27 cellular contexts compared by ENCODE assay signal in the genomic region with DNA sequence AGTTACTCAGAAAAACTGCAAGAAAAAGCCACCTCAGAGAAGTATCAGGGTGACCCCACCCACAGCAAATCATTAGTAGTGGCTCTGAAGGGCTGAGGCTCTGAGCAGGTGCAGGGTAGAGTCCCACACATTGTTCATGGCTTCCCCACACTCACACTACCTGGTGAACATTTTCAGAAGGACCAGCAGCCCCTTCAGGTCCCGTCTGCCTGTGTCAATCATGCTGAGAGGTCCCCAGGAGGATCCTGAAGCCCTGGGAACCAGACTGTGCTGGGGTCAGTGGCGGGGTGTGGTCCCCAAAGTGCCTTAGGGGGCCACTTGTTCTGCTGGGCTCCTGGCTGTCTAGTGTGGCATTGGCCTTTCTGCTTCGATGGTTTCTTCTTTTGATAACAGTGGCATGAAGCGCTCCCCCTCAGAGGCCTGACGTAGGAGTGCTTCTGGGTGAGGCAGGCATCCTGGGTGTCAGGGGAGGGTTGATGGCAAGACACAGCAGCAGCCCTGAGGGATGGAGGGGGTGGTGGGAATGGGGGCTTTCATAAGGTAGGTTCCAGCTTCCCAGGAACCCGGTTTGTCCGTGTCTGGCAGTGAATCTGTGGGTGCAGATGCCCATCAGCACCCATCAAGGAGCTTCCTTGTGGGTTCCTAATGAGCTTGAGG. TPM values are rescaled to one million over a fixed set of nuclear protein-coding genes. Genes with fewer than 3 reads are reported as not detected.
A peak's percentile ranks its signal among the peaks of the same experiment; 100 is the strongest.
DNase-seq lines count a peak whose midpoint lies in the region; ATAC-seq, FAIRE-seq and TF ChIP-seq lines count a peak whose summit lies in the region.
"Had no signal": no experiment of that assay in that cellular context is flagged by ENCODE, and none has a peak within 500 bp of the region (broad histone marks: within the 10 kb centered on the region; RNA-seq: fewer than 3 reads in every experiment).

No MANE protein-coding gene starts in this region.

- no peaks in the 10 kb centered on the region for H3K9me3 Mint-ChIP-seq in stimulated activated memory B cell treated with anti-CD40 and anti-IgM and Interleukin-4, amounts not matched to agents 10 μg/mL and 1 μg/mL and 100 μg/mL, for 72 hours
- no peaks in the 10 kb centered on the region for H3K9me3 Mint-ChIP-seq in activated T-helper 2 cell treated with anti-CD3 and anti-CD28 coated beads, Interferon-gamma antibody, Interleukin-2, Interleukin-4, amounts not matched to agents 10 μg/mL and 5 μg/mL and 100 μg/mL, durations not matched to agents 14 hours and 24 hours and 36 hours
- H3K9me3 Mint-ChIP-seq: CD4-positive, alpha-beta memory T cell; IgD-negative memory B cell had no signal

- peak overlapping the region; percentile 65 for H3K4me2 ChIP-seq in HepG2 (ENCODE audit: low read depth, low read length)
- H3K4me2 ChIP-seq: A549 had no signal

- no peak for TF ChIP-seq CTCF in HepG2 (CRISPR knock-in tag; IDR thresholded peaks at IDR 0.05)

- H3K79me2 ChIP-seq in HepG2 (ENCODE audit: insufficient read depth, low read length): no peaks in the 10 kb centered on the region

- H3K27me3 Mint-ChIP-seq in stimulated activated memory B cell treated with anti-CD40 and anti-IgM and Interleukin-4, amounts not matched to agents 10 μg/mL and 1 μg/mL and 100 μg/mL, for 72 hours: no peaks in the 10 kb centered on the region
- no peaks in the 10 kb centered on the region for H3K27me3 Mint-ChIP-seq in activated T-helper 2 cell treated with anti-CD3 and anti-CD28 coated beads, Interferon-gamma antibody, Interleukin-2, Interleukin-4, amounts not matched to agents 10 μg/mL and 5 μg/mL and 100 μg/mL, durations not matched to agents 14 hours and 24 hours and 36 hours (ENCODE audit: low read depth)
- H3K27me3 Mint-ChIP-seq: CD4-positive, alpha-beta memory T cell had no signal

- H3K36me3 ChIP-seq in HepG2 (replicated peaks in 1 of 2; ENCODE audit: control insufficient read depth in 1 of 2, insufficient read depth in 2 of 2, low read length in 2 of 2): peaks cover 2 to 12% of the 10 kb centered on the region in 2 experiments; a peak in 2 of 5 replicates
- H3K36me3 ChIP-seq: Peyer's patch had no signal

- H3K27me3 ChIP-seq in HepG2 (ENCODE audit: control insufficient read depth in 1 of 2, insufficient read depth in 2 of 2, low read length in 2 of 2): no peaks in the 10 kb centered on the region; a peak in 1 of 5 replicates
- H3K27me3 ChIP-seq: Peyer's patch had no signal

- TF ChIP-seq POLR2A in HepG2 (IDR thresholded peaks at IDR 0.05; ENCODE audit: insufficient read depth in 1 of 2, low read depth in 2 of 2, low read length in 2 of 2): no peak; a peak in 1 of 4 replicates

- no peaks in the 10 kb centered on the region for H4K20me1 ChIP-seq in HepG2 (ENCODE audit: insufficient read depth, low read length)

- POLR2A ChIA-PET in HepG2 (lab: Yijun Ruan, JAX): no interaction called here

- peak overlapping the region; percentile 72 for H3K27ac ChIP-seq in HepG2 (ENCODE audit: extremely low read length, insufficient read depth, low read length)
- H3K27ac ChIP-seq: A549, Peyer's patch had no signal

- H3K9ac ChIP-seq in HepG2 (ENCODE audit: insufficient read depth, low read depth, low read length): no peak overlapping the region

- 64% methylated on average over 5 of the region's 7 CpGs for WGBS in HepG2 (ENCODE audit: low lambda C conversion rate)

- H2AFZ ChIP-seq in HepG2 (ENCODE audit: low read length): no peak overlapping the region

- H3K4me1 Mint-ChIP-seq in stimulated activated memory B cell treated with anti-CD40 and anti-IgM and Interleukin-4, amounts not matched to agents 10 μg/mL and 1 μg/mL and 100 μg/mL, for 72 hours: peaks cover 35% of the 10 kb centered on the region
- peaks cover 14% of the 10 kb centered on the region for H3K4me1 Mint-ChIP-seq in activated T-helper 2 cell treated with anti-CD3 and anti-CD28 coated beads, Interferon-gamma antibody, Interleukin-2, Interleukin-4, amounts not matched to agents 10 μg/mL and 5 μg/mL and 100 μg/mL, durations not matched to agents 14 hours and 24 hours and 36 hours (ENCODE audit: low read depth)

- H3K36me3 Mint-ChIP-seq in stimulated activated memory B cell treated with anti-CD40 and anti-IgM and Interleukin-4, amounts not matched to agents 10 μg/mL and 1 μg/mL and 100 μg/mL, for 72 hours: peaks cover 21% of the 10 kb centered on the region
- H3K36me3 Mint-ChIP-seq in activated T-helper 2 cell treated with anti-CD3 and anti-CD28 coated beads, Interferon-gamma antibody, Interleukin-2, Interleukin-4, amounts not matched to agents 10 μg/mL and 5 μg/mL and 100 μg/mL, durations not matched to agents 14 hours and 24 hours and 36 hours (ENCODE audit: low read depth): peaks cover 18% of the 10 kb centered on the region

- TF ChIP-seq EP300 in HepG2 (IDR thresholded peaks at IDR 0.05; ENCODE audit: low read depth in 2 of 2, low read length in 2 of 2) (no peak), HepG2 (CRISPR knock-in tag; IDR thresholded peaks at IDR 0.05; ENCODE audit: borderline replicate concordance) (no peak)

- no peak for FAIRE-seq in HepG2 (lab: Jason Lieb, UNC)
- FAIRE-seq: A549, G401.6, H1 had no signal

- no TSS peak for BruUV-seq in HepG2 (replicated peaks; lab: Mats Ljungman, UMichigan)

- no peak for TF ChIP-seq RAD21 in HepG2 (CRISPR knock-in tag; IDR thresholded peaks at IDR 0.05)

- CTCF ChIA-PET in HepG2 (lab: Yijun Ruan, JAX; ENCODE audit: low intra/inter-chr PET ratio, low total read pairs): no interaction called here

- H3K4me3 Mint-ChIP-seq in stimulated activated memory B cell treated with anti-CD40 and anti-IgM and Interleukin-4, amounts not matched to agents 10 μg/mL and 1 μg/mL and 100 μg/mL, for 72 hours: no peak overlapping the region
- no peak overlapping the region for H3K4me3 Mint-ChIP-seq in activated T-helper 2 cell treated with anti-CD3 and anti-CD28 coated beads, Interferon-gamma antibody, Interleukin-2, Interleukin-4, amounts not matched to agents 10 μg/mL and 5 μg/mL and 100 μg/mL, durations not matched to agents 14 hours and 24 hours and 36 hours (ENCODE audit: low read depth)

- in situ Hi-C loops in HepG2 (cut with HindIII; ENCODE audit: extremely low pct_ligation_motif_present, low pct_unique_long_range_greater_than_20kb): no loop called here

- H3K4me1 ChIP-seq in HepG2 (ENCODE audit: insufficient read depth, low read length): peaks cover 66% of the 10 kb centered on the region

- peak overlapping the region; percentile 59 for H3K27ac Mint-ChIP-seq in stimulated activated memory B cell treated with anti-CD40 and anti-IgM and Interleukin-4, amounts not matched to agents 10 μg/mL and 1 μg/mL and 100 μg/mL, for 72 hours
- no peak overlapping the region for H3K27ac Mint-ChIP-seq in activated T-helper 2 cell treated with anti-CD3 and anti-CD28 coated beads, Interferon-gamma antibody, Interleukin-2, Interleukin-4, amounts not matched to agents 10 μg/mL and 5 μg/mL and 100 μg/mL, durations not matched to agents 14 hours and 24 hours and 36 hours

- no peak overlapping the region for H3K4me3 ChIP-seq in HepG2 (replicated peaks in 1 of 3; ENCODE audit: insufficient read depth in 1 of 3, low read depth in 2 of 3, low read length in 3 of 3)
- H3K4me3 ChIP-seq: A549, Peyer's patch had no signal

- intact Hi-C loops in cardiac septum (cut with DNase I): loop anchor here (5.0 kb wide), 1 partner anchor 110 kb away; the partner anchor contains the start of gene BRK1
- intact Hi-C loops in left cardiac atrium (cut with DNase I): no loop called here
- intact Hi-C loops in HepG2 (cut with micrococcal nuclease; ENCODE audit: unreplicated experiment): loop anchor here (10.0 kb wide), 1 partner anchor 62 kb away; no protein-coding TSS in a partner anchor
- intact Hi-C loops in activated T-helper 2 cell treated with anti-CD3 and anti-CD28 coated beads, Interferon-gamma antibody, Interleukin-2, Interleukin-4, amounts not matched to agents 10 μg/mL and 5 μg/mL and 100 μg/mL, durations not matched to agents 14 hours and 24 hours and 36 hours (cut with micrococcal nuclease): no loop called here

- ATAC-seq in left cardiac atrium (no peak), HepG2 (no peak), GM21528 (IDR thresholded peaks at IDR 0.05; ENCODE audit: low FRiP score, unreplicated experiment) (no peak)
- no peak for ATAC-seq in stimulated activated memory B cell treated with anti-CD40 and anti-IgM and Interleukin-4, amounts not matched to agents 10 μg/mL and 1 μg/mL and 100 μg/mL, for 72 hours
- ATAC-seq: A549 had no signal

- DNase-seq in cardiac septum (ENCODE audit: low spot score): peak; percentile 51
- no peak for DNase-seq in left cardiac atrium
- DNase-seq in HepG2 (ENCODE audit: low spot score): no peak
- DNase-seq in activated T-helper 2 cell treated with anti-CD3 and anti-CD28 coated beads, Interferon-gamma antibody, Interleukin-2, Interleukin-4, amounts not matched to agents 10 μg/mL and 5 μg/mL and 100 μg/mL, durations not matched to agents 14 hours and 24 hours and 36 hours (ENCODE audit: low spot score): no peak
- DNase-seq in activated effector memory CD4-positive, alpha-beta T cell treated with Interleukin-2 at 50 U/mL for 16 hours: no peak
- DNase-seq: AML-193; CD4-positive, alpha-beta memory T cell; COR-L47; DMS53; HCEC 1CT; NCI-H1048; NCI-H1417; NCI-H1694 treated with DMSO at 0.1 percent for 48 hours; NCI-H2081 treated with DMSO at 0.1 percent for 48 hours; NCI-H2171; NCI-H226; NCI-H510A; NCI-H69; OCI-M1; SHP77 treated with DMSO at 0.1 percent for 48 hours had no signal

- no peaks in the 10 kb centered on the region for H3K9me3 ChIP-seq in HepG2 (ENCODE audit: low read length)
- H3K9me3 ChIP-seq: A549, Peyer's patch had no signal

RNA-seq across cellular contexts. Expression of gene FANCD2, which starts 19.0 kb away (rescaled TPM):
- total RNA-seq in cardiac septum (0.48 TPM), left cardiac atrium (1 to 10 TPM in 1 of 2 donors, under 1 TPM in 1; 0.71 to 1.8 TPM), HepG2 (2016; rRNA removed; fragmentation: Illumina TruSeq; extraction: Trizol) (42.0 and 51.9 TPM in 2 replicates)
- total RNA-seq in HepG2 (2016; cell fraction: cytosol; rRNA removed; fragmentation: Illumina TruSeq; extraction: Trizol; ENCODE audit: low read depth): 7.2 and 11.1 TPM in 2 replicates
- 43.6 and 50.7 TPM in 2 replicates for total RNA-seq in HepG2 (2016; cell fraction: insoluble cytoplasmic fraction; rRNA removed; fragmentation: Illumina TruSeq; extraction: Trizol)
- 12.3 and 17.6 TPM in 2 replicates for total RNA-seq in HepG2 (2016; cell fraction: membrane; rRNA removed; fragmentation: Illumina TruSeq; extraction: Trizol)
- total RNA-seq in HepG2 (2016; cell fraction: nucleus; rRNA removed; fragmentation: Illumina TruSeq; extraction: Trizol): 36.8 and 37.0 TPM in 2 replicates
- polyA plus RNA-seq in HepG2 (2011; rRNA removed): 7.7 and 10.1 TPM in 2 replicates
- 4.6 and 4.7 TPM in 2 replicates for polyA plus RNA-seq in HepG2 (2011; cell fraction: cytosol; rRNA removed)
- 12.9 and 16.1 TPM in 2 replicates for polyA plus RNA-seq in HepG2 (2011; cell fraction: nucleus; rRNA removed)
- 6.2 and 11.1 TPM in 2 replicates for polyA plus RNA-seq in HepG2 (2012)
- 1.6 and 2.0 TPM in 2 replicates for polyA plus RNA-seq in HepG2 (2016; cell fraction: cytosol; fragmentation: Illumina TruSeq; extraction: Trizol; ENCODE audit: low read depth)
- polyA plus RNA-seq in HepG2 (2016; cell fraction: insoluble cytoplasmic fraction; fragmentation: Illumina TruSeq; extraction: Trizol; ENCODE audit: low read depth): 22.4 and 28.6 TPM in 2 replicates
- 2.9 and 4.6 TPM in 2 replicates for polyA plus RNA-seq in HepG2 (2016; cell fraction: membrane; fragmentation: Illumina TruSeq; extraction: Trizol; ENCODE audit: low read depth)
- 45.0 and 47.0 TPM in 2 replicates for polyA plus RNA-seq in HepG2 (2016; cell fraction: nucleus; fragmentation: Illumina TruSeq; extraction: Trizol; ENCODE audit: insufficient read depth, low read depth)
- 14.3 and 46.5 TPM in 2 replicates for polyA minus RNA-seq in HepG2 (2011; rRNA and poly(A)+ RNA removed; ENCODE audit: low replicate concordance)
- polyA minus RNA-seq in HepG2 (2011; cell fraction: cytosol; rRNA and poly(A)+ RNA removed): 13.4 and 17.9 TPM in 2 replicates
- 22.5 and 25.8 TPM in 2 replicates for polyA minus RNA-seq in HepG2 (2011; cell fraction: nucleus; rRNA and poly(A)+ RNA removed)
- total RNA-seq in activated T-helper 2 cell treated with anti-CD3 and anti-CD28 coated beads, Interferon-gamma antibody, Interleukin-2, Interleukin-4, amounts not matched to agents 10 μg/mL and 5 μg/mL and 100 μg/mL, durations not matched to agents 14 hours and 24 hours and 36 hours: 54.4 and 55.1 TPM in 2 replicates

RNA-seq across cellular contexts. Expression of gene EMC3, which starts 20.6 kb away (rescaled TPM):
- 59.6 TPM for total RNA-seq in cardiac septum
- 10 to 100 TPM; 80.0 to 86.7 TPM for total RNA-seq in left cardiac atrium
- total RNA-seq in HepG2 (2016; rRNA removed; fragmentation: Illumina TruSeq; extraction: Trizol): 40.8 and 66.8 TPM in 2 replicates
- total RNA-seq in HepG2 (2016; cell fraction: cytosol; rRNA removed; fragmentation: Illumina TruSeq; extraction: Trizol; ENCODE audit: low read depth): 14.6 and 17.1 TPM in 2 replicates
- total RNA-seq in HepG2 (2016; cell fraction: insoluble cytoplasmic fraction; rRNA removed; fragmentation: Illumina TruSeq; extraction: Trizol): 41.6 and 65.7 TPM in 2 replicates
- total RNA-seq in HepG2 (2016; cell fraction: membrane; rRNA removed; fragmentation: Illumina TruSeq; extraction: Trizol): 19.9 and 22.1 TPM in 2 replicates
- total RNA-seq in HepG2 (2016; cell fraction: nucleus; rRNA removed; fragmentation: Illumina TruSeq; extraction: Trizol): 47.8 and 53.5 TPM in 2 replicates
- 86.6 and 90.5 TPM in 2 replicates for polyA plus RNA-seq in HepG2 (2011; rRNA removed)
- 65.3 and 87.0 TPM in 2 replicates for polyA plus RNA-seq in HepG2 (2011; cell fraction: cytosol; rRNA removed)
- polyA plus RNA-seq in HepG2 (2011; cell fraction: nucleus; rRNA removed): 27.6 and 31.9 TPM in 2 replicates
- 39.7 and 61.7 TPM in 2 replicates for polyA plus RNA-seq in HepG2 (2012)
- polyA plus RNA-seq in HepG2 (2016; cell fraction: cytosol; fragmentation: Illumina TruSeq; extraction: Trizol; ENCODE audit: low read depth): 24.0 and 26.2 TPM in 2 replicates
- polyA plus RNA-seq in HepG2 (2016; cell fraction: insoluble cytoplasmic fraction; fragmentation: Illumina TruSeq; extraction: Trizol; ENCODE audit: low read depth): 36.3 and 39.9 TPM in 2 replicates
- 16.5 and 19.2 TPM in 2 replicates for polyA plus RNA-seq in HepG2 (2016; cell fraction: membrane; fragmentation: Illumina TruSeq; extraction: Trizol; ENCODE audit: low read depth)
- polyA plus RNA-seq in HepG2 (2016; cell fraction: nucleus; fragmentation: Illumina TruSeq; extraction: Trizol; ENCODE audit: insufficient read depth, low read depth): 76.8 and 84.3 TPM in 2 replicates
- polyA minus RNA-seq in HepG2 (2011; rRNA and poly(A)+ RNA removed; ENCODE audit: low replicate concordance): 52.3 and 99.5 TPM in 2 replicates
- polyA minus RNA-seq in HepG2 (2011; cell fraction: cytosol; rRNA and poly(A)+ RNA removed): 18.1 and 22.0 TPM in 2 replicates
- polyA minus RNA-seq in HepG2 (2011; cell fraction: nucleus; rRNA and poly(A)+ RNA removed): 11.1 and 14.2 TPM in 2 replicates
- total RNA-seq in activated T-helper 2 cell treated with anti-CD3 and anti-CD28 coated beads, Interferon-gamma antibody, Interleukin-2, Interleukin-4, amounts not matched to agents 10 μg/mL and 5 μg/mL and 100 μg/mL, durations not matched to agents 14 hours and 24 hours and 36 hours: 35.9 and 43.5 TPM in 2 replicates

RNA-seq across cellular contexts. Expression of gene PRRT3, which starts 55.0 kb away (rescaled TPM):
- total RNA-seq in cardiac septum (1.6 TPM), left cardiac atrium (1 to 10 TPM in 1 of 2 donors, under 1 TPM in 1; 0.97 to 1.4 TPM), HepG2 (2016; rRNA removed; fragmentation: Illumina TruSeq; extraction: Trizol) (0.29 and 0.44 TPM in 2 replicates)
- total RNA-seq in HepG2 (2016; cell fraction: cytosol; rRNA removed; fragmentation: Illumina TruSeq; extraction: Trizol; ENCODE audit: low read depth): 0.30 and 0.44 TPM in 2 replicates
- total RNA-seq in HepG2 (2016; cell fraction: insoluble cytoplasmic fraction; rRNA removed; fragmentation: Illumina TruSeq; extraction: Trizol): 0.19 and 0.37 TPM in 2 replicates
- total RNA-seq in HepG2 (2016; cell fraction: membrane; rRNA removed; fragmentation: Illumina TruSeq; extraction: Trizol): 0.37 and 0.41 TPM in 2 replicates
- 0.34 and 0.47 TPM in 2 replicates for total RNA-seq in HepG2 (2016; cell fraction: nucleus; rRNA removed; fragmentation: Illumina TruSeq; extraction: Trizol)
- 0.22 and 0.26 TPM in 2 replicates for polyA plus RNA-seq in HepG2 (2011; rRNA removed)
- 0.21 and 0.32 TPM in 2 replicates for polyA plus RNA-seq in HepG2 (2011; cell fraction: cytosol; rRNA removed)
- polyA plus RNA-seq in HepG2 (2011; cell fraction: nucleus; rRNA removed): 0.61 and 0.68 TPM in 2 replicates
- polyA plus RNA-seq in HepG2 (2012): 0.27 and 0.59 TPM in 2 replicates
- 0.18 and 0.20 TPM in 2 replicates for polyA plus RNA-seq in HepG2 (2016; cell fraction: cytosol; fragmentation: Illumina TruSeq; extraction: Trizol; ENCODE audit: low read depth)
- 0.21 and 0.25 TPM in 2 replicates for polyA plus RNA-seq in HepG2 (2016; cell fraction: insoluble cytoplasmic fraction; fragmentation: Illumina TruSeq; extraction: Trizol; ENCODE audit: low read depth)
- polyA plus RNA-seq in HepG2 (2016; cell fraction: membrane; fragmentation: Illumina TruSeq; extraction: Trizol; ENCODE audit: low read depth): 0.25 and 0.29 TPM in 2 replicates
- polyA plus RNA-seq in HepG2 (2016; cell fraction: nucleus; fragmentation: Illumina TruSeq; extraction: Trizol; ENCODE audit: insufficient read depth, low read depth): 0.30 and 0.43 TPM in 2 replicates
- 0.63 and 0.66 TPM in 2 replicates for polyA minus RNA-seq in HepG2 (2011; rRNA and poly(A)+ RNA removed; ENCODE audit: low replicate concordance)
- 0.18 and 0.30 TPM in 2 replicates for polyA minus RNA-seq in HepG2 (2011; cell fraction: cytosol; rRNA and poly(A)+ RNA removed)
- 0.75 and 0.90 TPM in 2 replicates for polyA minus RNA-seq in HepG2 (2011; cell fraction: nucleus; rRNA and poly(A)+ RNA removed)
- total RNA-seq in activated T-helper 2 cell treated with anti-CD3 and anti-CD28 coated beads, Interferon-gamma antibody, Interleukin-2, Interleukin-4, amounts not matched to agents 10 μg/mL and 5 μg/mL and 100 μg/mL, durations not matched to agents 14 hours and 24 hours and 36 hours: 10.7 and 11.3 TPM in 2 replicates

Comparison
In these comparisons a context has a peak if more than half of its experiments do, and no peak if none do; other contexts are left out.
1. intact Hi-C loops: an anchor here in cardiac septum (5.0 kb wide) and HepG2 (10.0 kb wide); none called in left cardiac atrium and activated T-helper 2 cell treated with anti-CD3 and anti-CD28 coated beads, Interferon-gamma antibody, Interleukin-2, Interleukin-4, amounts not matched to agents 10 μg/mL and 5 μg/mL and 100 μg/mL, durations not matched to agents 14 hours and 24 hours and 36 hours.